ENCODE assay signal across 9 cellular contexts in the genomic region with DNA sequence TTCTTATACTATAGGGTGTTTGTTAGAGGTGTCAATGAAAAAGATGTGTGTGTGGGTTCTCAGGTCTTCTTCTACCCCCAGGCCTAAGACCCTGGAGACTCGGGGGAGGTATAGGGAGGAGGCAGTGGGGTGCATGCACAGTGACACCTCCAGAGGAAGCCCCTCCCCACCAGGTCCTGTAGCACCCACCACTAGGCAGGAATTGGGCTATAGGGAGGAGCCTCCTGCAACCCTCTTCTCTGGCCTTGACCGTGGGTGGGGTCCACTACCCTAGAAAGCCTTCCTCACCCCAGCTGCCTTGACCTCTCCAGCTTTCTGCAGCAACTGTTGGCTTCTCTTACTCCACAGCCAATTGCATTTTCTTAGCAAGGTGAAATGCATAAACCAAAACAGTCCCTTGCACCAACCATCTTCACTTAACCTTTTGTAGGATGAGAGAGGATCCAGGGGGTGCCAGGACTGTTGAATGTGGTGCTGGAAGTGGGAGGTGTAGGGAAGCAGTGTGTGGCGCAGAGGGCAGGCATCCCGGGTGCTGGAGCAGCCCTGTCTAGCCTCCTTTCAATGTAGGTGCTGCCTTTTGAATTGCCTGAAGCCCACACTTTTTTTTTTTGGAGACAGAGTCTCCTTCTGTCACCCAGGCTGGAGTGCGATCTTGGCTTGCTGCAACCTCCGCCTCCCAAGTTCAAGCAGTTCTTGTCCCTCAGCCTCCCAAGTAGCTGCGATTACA.
A peak's percentile ranks its signal among the peaks of the same experiment; 100 is the strongest.
DNase-seq lines count a peak whose midpoint lies in the region; ATAC-seq and TF ChIP-seq lines count a peak whose summit lies in the region.
"Had no signal": no experiment of that assay in that cellular context is flagged by ENCODE, and none has a peak within 500 bp of the region (broad histone marks: within the 10 kb centered on the region; RNA-seq: fewer than 3 reads in every experiment).

No MANE protein-coding gene starts in this region.

- no peak overlapping the region for H3K9ac ChIP-seq in neural cell (ENCODE audit: low read length)

- H3K27ac Mint-ChIP-seq in activated naive CD8-positive, alpha-beta T cell treated with anti-CD3 and anti-CD28 coated beads, Interleukin-2, amount 10 ng/mL, durations not matched to agents 7 days and 5 days = peak overlapping the region; percentile 28
- H3K27ac Mint-ChIP-seq in effector memory CD8-positive, alpha-beta T cell = peak overlapping the region in 1 of 2 donors; percentile 62

- no peaks in the 10 kb centered on the region for H3K27me3 ChIP-seq in neural cell (ENCODE audit: insufficient read depth, low read depth, low read length)

- H3K9me2 ChIP-seq in neural cell (ENCODE audit: insufficient read depth, low read length) = no peaks in the 10 kb centered on the region

- H3K4me3 ChIP-seq in neural cell (ENCODE audit: low read length) = no peak overlapping the region

- peaks cover 8% of the 10 kb centered on the region for H3K36me3 Mint-ChIP-seq in activated naive CD8-positive, alpha-beta T cell treated with anti-CD3 and anti-CD28 coated beads, Interleukin-2, amount 10 ng/mL, durations not matched to agents 7 days and 5 days
- H3K36me3 Mint-ChIP-seq in effector memory CD8-positive, alpha-beta T cell (ENCODE audit: insufficient read depth) = peaks cover 26% of the 10 kb centered on the region

- no peaks in the 10 kb centered on the region for H3K27me3 Mint-ChIP-seq in activated naive CD8-positive, alpha-beta T cell treated with anti-CD3 and anti-CD28 coated beads, Interleukin-2, amount 10 ng/mL, durations not matched to agents 7 days and 5 days
- no peaks in the 10 kb centered on the region for H3K27me3 Mint-ChIP-seq in effector memory CD8-positive, alpha-beta T cell
- H3K27me3 Mint-ChIP-seq: activated CD4-positive, alpha-beta memory T cell treated with anti-CD3 and anti-CD28 coated beads for 36 hours had no signal

- H3K79me2 ChIP-seq in neural cell (replicated peaks; ENCODE audit: insufficient read depth, low read length) = peaks cover 6% of the 10 kb centered on the region

- no peak for DNase-seq in activated naive CD8-positive, alpha-beta T cell treated with anti-CD3 and anti-CD28 coated beads, Interleukin-2, amount 10 ng/mL, durations not matched to agents 7 days and 5 days
- DNase-seq in Kasumi-1 (lab: John Stamatoyannopoulos, UW) = no peak
- DNase-seq in effector memory CD8-positive, alpha-beta T cell = no peak

- H3K4me2 ChIP-seq in neural cell (ENCODE audit: low read length) = no peak overlapping the region

- no peaks in the 10 kb centered on the region for H3F3A ChIP-seq in neural cell (ENCODE audit: insufficient read depth, low read length, poor library complexity, severe bottlenecking)

- POLR2A ChIA-PET in activated naive CD8-positive, alpha-beta T cell treated with anti-CD3 and anti-CD28 coated beads, Interleukin-2, amount 10 ng/mL, durations not matched to agents 7 days and 5 days (lab: Charles Lee) = interaction anchor here (0.9 to 1.0 kb wide), 2 partner anchors 11 to 66 kb away, joined by 3 read pairs; no protein-coding TSS in a partner anchor

- TF ChIP-seq CTCF in C4-2B (conservative IDR thresholded peaks at IDR 0.05) = no peak; the same call in 1 of the 2 replicates
- peak; percentile 12 for TF ChIP-seq CTCF in neural cell (IDR thresholded peaks at IDR 0.05; ENCODE audit: poor library complexity, severe bottlenecking)

- peak overlapping the region; percentile 52 for H3K27ac ChIP-seq in C4-2B
- no peak overlapping the region for H3K27ac ChIP-seq in neural cell (ENCODE audit: low read length)

- H3K9me3 Mint-ChIP-seq in activated naive CD8-positive, alpha-beta T cell treated with anti-CD3 and anti-CD28 coated beads, Interleukin-2, amount 10 ng/mL, durations not matched to agents 7 days and 5 days = no peaks in the 10 kb centered on the region
- no peaks in the 10 kb centered on the region for H3K9me3 Mint-ChIP-seq in effector memory CD8-positive, alpha-beta T cell
- H3K9me3 Mint-ChIP-seq: activated CD4-positive, alpha-beta memory T cell treated with anti-CD3 and anti-CD28 coated beads for 36 hours had no signal

- ATAC-seq in GM21723 (IDR thresholded peaks at IDR 0.05; ENCODE audit: unreplicated experiment) (peak; percentile 11), GM18502 (IDR thresholded peaks at IDR 0.05; ENCODE audit: poor library complexity, unreplicated experiment) (no peak), GM21423 (IDR thresholded peaks at IDR 0.05; ENCODE audit: unreplicated experiment) (no peak)
- ATAC-seq in activated naive CD8-positive, alpha-beta T cell treated with anti-CD3 and anti-CD28 coated beads, Interleukin-2, amount 10 ng/mL, durations not matched to agents 7 days and 5 days (ENCODE audit: low read depth) = no peak
- ATAC-seq in effector memory CD8-positive, alpha-beta T cell (replicated peaks) = no peak

- H3K9me3 ChIP-seq in neural cell (ENCODE audit: low read length) = no peaks in the 10 kb centered on the region

- no peak overlapping the region for H2AFZ ChIP-seq in neural cell (ENCODE audit: low read depth, low read length)

- TF ChIP-seq RAD21 in neural cell (conservative IDR thresholded peaks at IDR 0.05) = peak; percentile 2

- H3K36me3 ChIP-seq in neural cell (ENCODE audit: insufficient read depth, low read length) = no peaks in the 10 kb centered on the region

- no peak for TF ChIP-seq EP300 in neural cell (conservative IDR thresholded peaks at IDR 0.05; ENCODE audit: poor library complexity, severe bottlenecking)

- no peak overlapping the region for H3K4me3 Mint-ChIP-seq in activated naive CD8-positive, alpha-beta T cell treated with anti-CD3 and anti-CD28 coated beads, Interleukin-2, amount 10 ng/mL, durations not matched to agents 7 days and 5 days
- H3K4me3 Mint-ChIP-seq in effector memory CD8-positive, alpha-beta T cell = no peak overlapping the region
- H3K4me3 Mint-ChIP-seq: activated CD4-positive, alpha-beta memory T cell treated with anti-CD3 and anti-CD28 coated beads for 36 hours had no signal

- no peaks in the 10 kb centered on the region for H4K20me1 ChIP-seq in neural cell (ENCODE audit: insufficient read depth)

- peaks cover 23% of the 10 kb centered on the region for H3K4me1 Mint-ChIP-seq in activated naive CD8-positive, alpha-beta T cell treated with anti-CD3 and anti-CD28 coated beads, Interleukin-2, amount 10 ng/mL, durations not matched to agents 7 days and 5 days
- H3K4me1 Mint-ChIP-seq in effector memory CD8-positive, alpha-beta T cell (ENCODE audit: low read depth in 2 of 2) = peaks cover 13 to 31% of the 10 kb centered on the region in 2 donors

TF ChIP-seq in neural cell, 6 proteins besides CTCF, POLR2A, EP300 and RAD21:
- TF ChIP-seq MXI1 (conservative IDR thresholded peaks at IDR 0.05; ENCODE audit: poor library complexity, severe bottlenecking) = no peak
- TF ChIP-seq, protein P1, sequence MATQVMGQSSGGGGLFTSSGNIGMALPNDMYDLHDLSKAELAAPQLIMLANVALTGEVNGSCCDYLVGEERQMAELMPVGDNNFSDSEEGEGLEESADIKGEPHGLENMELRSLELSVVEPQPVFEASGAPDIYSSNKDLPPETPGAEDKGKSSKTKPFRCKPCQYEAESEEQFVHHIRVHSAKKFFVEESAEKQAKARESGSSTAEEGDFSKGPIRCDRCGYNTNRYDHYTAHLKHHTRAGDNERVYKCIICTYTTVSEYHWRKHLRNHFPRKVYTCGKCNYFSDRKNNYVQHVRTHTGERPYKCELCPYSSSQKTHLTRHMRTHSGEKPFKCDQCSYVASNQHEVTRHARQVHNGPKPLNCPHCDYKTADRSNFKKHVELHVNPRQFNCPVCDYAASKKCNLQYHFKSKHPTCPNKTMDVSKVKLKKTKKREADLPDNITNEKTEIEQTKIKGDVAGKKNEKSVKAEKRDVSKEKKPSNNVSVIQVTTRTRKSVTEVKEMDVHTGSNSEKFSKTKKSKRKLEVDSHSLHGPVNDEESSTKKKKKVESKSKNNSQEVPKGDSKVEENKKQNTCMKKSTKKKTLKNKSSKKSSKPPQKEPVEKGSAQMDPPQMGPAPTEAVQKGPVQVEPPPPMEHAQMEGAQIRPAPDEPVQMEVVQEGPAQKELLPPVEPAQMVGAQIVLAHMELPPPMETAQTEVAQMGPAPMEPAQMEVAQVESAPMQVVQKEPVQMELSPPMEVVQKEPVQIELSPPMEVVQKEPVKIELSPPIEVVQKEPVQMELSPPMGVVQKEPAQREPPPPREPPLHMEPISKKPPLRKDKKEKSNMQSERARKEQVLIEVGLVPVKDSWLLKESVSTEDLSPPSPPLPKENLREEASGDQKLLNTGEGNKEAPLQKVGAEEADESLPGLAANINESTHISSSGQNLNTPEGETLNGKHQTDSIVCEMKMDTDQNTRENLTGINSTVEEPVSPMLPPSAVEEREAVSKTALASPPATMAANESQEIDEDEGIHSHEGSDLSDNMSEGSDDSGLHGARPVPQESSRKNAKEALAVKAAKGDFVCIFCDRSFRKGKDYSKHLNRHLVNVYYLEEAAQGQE (IDR thresholded peaks at IDR 0.05; ENCODE audit: borderline replicate concordance) = no peak
- no peak for TF ChIP-seq POLR2AphosphoS5 (IDR thresholded peaks at IDR 0.05)
- TF ChIP-seq SMC3 (conservative IDR thresholded peaks at IDR 0.05; ENCODE audit: poor library complexity) = no peak
- TF ChIP-seq EZH2 (IDR thresholded peaks at IDR 0.05; ENCODE audit: borderline replicate concordance, insufficient read depth, low read length, poor library complexity, severe bottlenecking) = no peak
- TF ChIP-seq TAF1 (IDR thresholded peaks at IDR 0.05; ENCODE audit: low read depth) = no peak
